In the genomic region with DNA sequence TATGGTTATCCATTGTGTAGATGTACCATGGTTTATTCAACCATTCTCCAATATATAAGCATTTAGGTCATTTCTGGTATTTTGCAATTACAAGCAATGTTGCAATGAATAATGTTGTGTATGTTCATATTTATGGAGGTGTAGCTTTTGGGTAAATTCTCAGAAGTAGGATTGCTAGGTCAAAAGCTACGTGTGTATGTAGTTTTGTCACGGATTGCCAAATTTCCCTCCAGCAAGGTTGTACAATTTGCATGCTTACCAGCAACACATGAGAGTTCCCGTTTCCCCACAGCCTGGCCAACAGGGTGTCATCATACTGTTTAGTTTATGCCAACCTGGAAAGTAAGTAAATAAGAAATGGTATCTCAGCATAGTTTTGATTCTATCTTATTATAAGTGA, we compare ENCODE assay signal across 38 cellular contexts. TPM values are rescaled to one million over a fixed set of nuclear protein-coding genes. Genes with fewer than 3 reads are reported as not detected.
"Had no signal": no experiment of that assay in that cellular context is flagged by ENCODE, and none has a peak within 500 bp of the region (broad histone marks: within the 10 kb centered on the region; RNA-seq: fewer than 3 reads in every experiment).

No MANE protein-coding gene starts in this region.

- H3K27ac ChIP-seq: KMS-11 had no signal

- H3K9ac ChIP-seq: KMS-11 had no signal

- H3K4me3 ChIP-seq: MG63 had no signal

- DNase-seq: Karpas-422, Kasumi-1, KBM-7, KG1, MG63, MM.1S, MV-4-11, NCI-H1092, NCI-H1092 treated with DMSO at 0.1 percent for 48 hours, NCI-H1105, NCI-H1105 treated with DMSO at 0.1 percent for 48 hours, NCI-H1417, NCI-H1417 treated with DMSO at 0.1 percent for 48 hours, NCI-H1436, NCI-H1436 treated with DMSO at 0.1 percent for 48 hours, NCI-H146, NCI-H1694, NCI-H1694 treated with DMSO at 0.1 percent for 48 hours, NCI-H187, NCI-H187 treated with DMSO at 0.1 percent for 48 hours, NCI-H1930, NCI-H2029, NCI-H2029 treated with DMSO at 0.1 percent for 48 hours, NCI-H2081, NCI-H2081 treated with DMSO at 0.1 percent for 48 hours, NCI-H2107, NCI-H2171, NCI-H2171 treated with DMSO at 0.1 percent for 48 hours, NCI-H2227 treated with DMSO at 0.1 percent for 48 hours, NCI-H226, NCI-H345, NCI-H446, NCI-H446 treated with DMSO at 0.1 percent for 48 hours, NCI-H510A, NCI-H510A treated with DMSO at 0.1 percent for 48 hours had no signal

- H3K4me2 ChIP-seq: KMS-11 had no signal

- H3K9me3 ChIP-seq: MG63 had no signal

- H3K36me3 ChIP-seq: MG63 had no signal

RNA-seq across cellular contexts. Expression of a gene that starts 36.3 kb away (rescaled TPM):
- total RNA-seq: M059J, NCI-H460 had no signal
